ENCODE assay signal across 8 cellular contexts in genomic region chr19:46661020-46661731, GRCh38. TPM values are rescaled to one million over a fixed set of nuclear protein-coding genes. Genes with fewer than 3 reads are reported as not detected.
DNase-seq lines count a peak whose midpoint lies in the region; ATAC-seq, FAIRE-seq and TF ChIP-seq lines count a peak whose summit lies in the region.

Gene DACT3 (minus strand): TSS chr19:46661182. CDS start chr19:46661064, 118 bp downstream.

- peak; percentile 87 for ATAC-seq in HG03442 (IDR thresholded peaks at IDR 0.05; ENCODE audit: unreplicated experiment)

- peak; percentile 100 for DNase-seq in AG20443 (ENCODE audit: low spot score)
- DNase-seq in GM19240 (ENCODE audit: insufficient read length, low spot score) = peak; percentile 98
- peak; percentile 99 for DNase-seq in NCI-H510A treated with DMSO at 0.1 percent for 48 hours (lab: John Stamatoyannopoulos, UW)
- DNase-seq in activated CD4-positive, alpha-beta T cell treated with anti-CD3 and anti-CD28 coated beads for 4 hours = peak; percentile 100
- DNase-seq in kidney = peak; percentile 100
- DNase-seq in stimulated activated CD4-positive, alpha-beta T cell treated with anti-CD3 and anti-CD28 coated beads, Interleukin-12 subunit alpha, Interleukin-12 subunit beta, amount 100 ng/mL, for 48 hours (ENCODE audit: low read depth in 2 of 3, low spot score in 1 of 3) = peak; percentile 100

- no peaks in the 10 kb centered on the region for H3K36me3 ChIP-seq in kidney (ENCODE audit: control insufficient read depth in 1 of 2, insufficient read depth in 2 of 2, low read length in 2 of 2)

- H3K4me1 ChIP-seq in kidney (ENCODE audit: control insufficient read depth in 1 of 2, insufficient read depth in 1 of 2, low read depth in 1 of 2, low read length in 2 of 2) = peaks cover 0 to 5% of the 10 kb centered on the region in 2 donors

- H3K9ac ChIP-seq in kidney (ENCODE audit: low read length in 2 of 2) = peak within 1 kb of the TSS; percentile 9 to 41

- H3K27ac ChIP-seq in cingulate gyrus (ENCODE audit: low read depth, low read length) (peak within 1 kb of the TSS; percentile 92), kidney (ENCODE audit: low read depth in 2 of 2, low read length in 2 of 2) (peak within 1 kb of the TSS; percentile 59 to 83)

- peak; percentile 99 for FAIRE-seq in kidney (lab: Jason Lieb, UNC)

- no peaks in the 10 kb centered on the region for H3K9me3 ChIP-seq in kidney (ENCODE audit: control insufficient read depth in 1 of 2, low read length in 2 of 2)

- intact Hi-C loops in kidney (cut with DNase I) = loop anchor here (5.0 kb wide), 1 partner anchor 49 kb away; no protein-coding TSS in a partner anchor

- H3K4me3 ChIP-seq in kidney (ENCODE audit: low read length in 2 of 2) = peak within 1 kb of the TSS; percentile 58

- TF ChIP-seq CTCF in kidney (IDR thresholded peaks at IDR 0.05; ENCODE audit: borderline replicate concordance, extremely low read depth, insufficient read depth) = no peak

RNA-seq across cellular contexts. Expression of gene DACT3, which starts in this region (rescaled TPM):
- 10.4 TPM for total RNA-seq in kidney
- polyA plus RNA-seq in kidney (ENCODE audit: insufficient read depth, low read depth, low replicate concordance) = 5.4 TPM

Comparison
In these comparisons a context has a peak if more than half of its experiments do, and no peak if none do; other contexts are left out.
1. Peak in every context shown above with its lines: DNase-seq, ATAC-seq, H3K4me3 ChIP-seq and H3K27ac ChIP-seq.